ENCODE assay signal across 17 cellular contexts in genomic region chrX:136626237-136626636, GRCh38. TPM values are rescaled to one million over a fixed set of nuclear protein-coding genes. Genes with fewer than 3 reads are reported as not detected.
DNase-seq lines count a peak whose midpoint lies in the region; ATAC-seq lines count a peak whose summit lies in the region.
"Had no signal": no experiment of that assay in that cellular context is flagged by ENCODE, and none has a peak within 500 bp of the region (broad histone marks: within the 10 kb centered on the region; RNA-seq: fewer than 3 reads in every experiment).

No MANE protein-coding gene starts in this region.

- ATAC-seq in CD4-positive, CD25-positive, alpha-beta regulatory T cell (ENCODE audit: low read depth in 2 of 2): no peak
- ATAC-seq in GM18858 (IDR thresholded peaks at IDR 0.05; ENCODE audit: unreplicated experiment): peak; percentile 60
- ATAC-seq in HG03442 (IDR thresholded peaks at IDR 0.05; ENCODE audit: unreplicated experiment): peak; percentile 75

- no peaks in the 10 kb centered on the region for H3K36me3 ChIP-seq in CD4-positive, CD25-positive, alpha-beta regulatory T cell (ENCODE audit: control insufficient read depth, insufficient read depth, low read length)
- H3K36me3 ChIP-seq: left ventricle myocardium inferior, neural progenitor cell, SJSA1 had no signal

- DNase-seq in CD4-positive, CD25-positive, alpha-beta regulatory T cell: peak in 1 of 3 donors; percentile 60
- DNase-seq in activated T-helper 1 cell treated with anti-CD3 and anti-CD28 coated beads, Interleukin-12 subunit alpha, Interleukin-12 subunit beta, Interleukin-2, Interleukin-4 antibody, amounts not matched to agents 30 ng/mL and 10 ng/mL and 1 ng/mL, durations not matched to agents 14 hours and 24 hours and 36 hours (ENCODE audit: low spot score): no peak
- DNase-seq in stimulated activated CD4-positive, alpha-beta T cell treated with anti-CD3 and anti-CD28 coated beads, Interleukin-2, amount 100 ng/mL, for 48 hours: no peak
- DNase-seq in NCI-H1436 treated with DMSO at 0.1 percent for 48 hours (lab: John Stamatoyannopoulos, UW) (no peak), RPMI8226 (no peak), dedifferentiated amniotic fluid mesenchymal stem cell (ENCODE audit: extremely low spot score) (no peak)
- DNase-seq: activated CD4-positive, alpha-beta T cell treated with anti-CD3 and anti-CD28 coated beads, Interleukin-2, amount 50 U/mL, for 1 hour; endodermal cell; left ventricle myocardium inferior; MM.1S; NCI-H446 treated with DMSO at 0.1 percent for 48 hours had no signal

- no peaks in the 10 kb centered on the region for H3K9me3 ChIP-seq in CD4-positive, CD25-positive, alpha-beta regulatory T cell (ENCODE audit: control insufficient read depth in 2 of 2, low read length in 2 of 2)
- H3K9me3 ChIP-seq: left ventricle myocardium inferior, SJSA1 had no signal

- H3K36me3 Mint-ChIP-seq in CD4-positive, CD25-positive, alpha-beta regulatory T cell: no peaks in the 10 kb centered on the region
- peaks cover 7% of the 10 kb centered on the region for H3K36me3 Mint-ChIP-seq in activated T-helper 1 cell treated with anti-CD3 and anti-CD28 coated beads, Interleukin-12 subunit alpha, Interleukin-12 subunit beta, Interleukin-2, Interleukin-4 antibody, amounts not matched to agents 30 ng/mL and 10 ng/mL and 1 ng/mL, durations not matched to agents 14 hours and 24 hours and 36 hours (ENCODE audit: low read depth)
- H3K36me3 Mint-ChIP-seq: neural progenitor cell had no signal

- H3K4me1 Mint-ChIP-seq in CD4-positive, CD25-positive, alpha-beta regulatory T cell: peaks cover 9 to 72% (median 36%) of the 10 kb centered on the region in 4 donors
- H3K4me1 Mint-ChIP-seq in activated T-helper 1 cell treated with anti-CD3 and anti-CD28 coated beads, Interleukin-12 subunit alpha, Interleukin-12 subunit beta, Interleukin-2, Interleukin-4 antibody, amounts not matched to agents 30 ng/mL and 10 ng/mL and 1 ng/mL, durations not matched to agents 14 hours and 24 hours and 36 hours (ENCODE audit: low read depth): peaks cover 94% of the 10 kb centered on the region
- H3K4me1 Mint-ChIP-seq: B cell, neural progenitor cell had no signal

- intact Hi-C loops in activated T-helper 1 cell treated with anti-CD3 and anti-CD28 coated beads, Interleukin-12 subunit alpha, Interleukin-12 subunit beta, Interleukin-2, Interleukin-4 antibody, amounts not matched to agents 30 ng/mL and 10 ng/mL and 1 ng/mL, durations not matched to agents 14 hours and 24 hours and 36 hours (cut with micrococcal nuclease): loop anchor here (1.0 to 2.0 kb wide), 3 partner anchors 20 to 129 kb away; partner anchors contain the start of gene HTATSF1

- no peak overlapping the region for H3K27ac Mint-ChIP-seq in CD4-positive, CD25-positive, alpha-beta regulatory T cell
- H3K27ac Mint-ChIP-seq in activated T-helper 1 cell treated with anti-CD3 and anti-CD28 coated beads, Interleukin-12 subunit alpha, Interleukin-12 subunit beta, Interleukin-2, Interleukin-4 antibody, amounts not matched to agents 30 ng/mL and 10 ng/mL and 1 ng/mL, durations not matched to agents 14 hours and 24 hours and 36 hours: peak overlapping the region; percentile 85
- H3K27ac Mint-ChIP-seq: B cell, endodermal cell, neural progenitor cell had no signal

- no peaks in the 10 kb centered on the region for H3K27me3 Mint-ChIP-seq in CD4-positive, CD25-positive, alpha-beta regulatory T cell
- H3K27me3 Mint-ChIP-seq in activated T-helper 1 cell treated with anti-CD3 and anti-CD28 coated beads, Interleukin-12 subunit alpha, Interleukin-12 subunit beta, Interleukin-2, Interleukin-4 antibody, amounts not matched to agents 30 ng/mL and 10 ng/mL and 1 ng/mL, durations not matched to agents 14 hours and 24 hours and 36 hours (ENCODE audit: insufficient read depth): no peaks in the 10 kb centered on the region
- H3K27me3 Mint-ChIP-seq: B cell had no signal

- peak overlapping the region in 1 of 4 donors; percentile 32 for H3K4me3 Mint-ChIP-seq in CD4-positive, CD25-positive, alpha-beta regulatory T cell
- peak overlapping the region; percentile 30 for H3K4me3 Mint-ChIP-seq in activated T-helper 1 cell treated with anti-CD3 and anti-CD28 coated beads, Interleukin-12 subunit alpha, Interleukin-12 subunit beta, Interleukin-2, Interleukin-4 antibody, amounts not matched to agents 30 ng/mL and 10 ng/mL and 1 ng/mL, durations not matched to agents 14 hours and 24 hours and 36 hours
- H3K4me3 Mint-ChIP-seq: B cell, endodermal cell, neural progenitor cell had no signal

- peaks cover 0 to 2% (median 0%) of the 10 kb centered on the region in 7 donors for H3K9me3 Mint-ChIP-seq in CD4-positive, CD25-positive, alpha-beta regulatory T cell
- H3K9me3 Mint-ChIP-seq in activated T-helper 1 cell treated with anti-CD3 and anti-CD28 coated beads, Interleukin-12 subunit alpha, Interleukin-12 subunit beta, Interleukin-2, Interleukin-4 antibody, amounts not matched to agents 30 ng/mL and 10 ng/mL and 1 ng/mL, durations not matched to agents 14 hours and 24 hours and 36 hours: peaks cover 7% of the 10 kb centered on the region

- peak overlapping the region; percentile 6 for H3K4me3 ChIP-seq in CD4-positive, CD25-positive, alpha-beta regulatory T cell (ENCODE audit: low read depth, low read length)
- H3K4me3 ChIP-seq: left ventricle myocardium inferior, neural progenitor cell, SJSA1, smooth muscle cell had no signal

- peaks cover 51% of the 10 kb centered on the region for H3K4me1 ChIP-seq in CD4-positive, CD25-positive, alpha-beta regulatory T cell (ENCODE audit: control insufficient read depth, insufficient read depth, low read length, poor library complexity, severe bottlenecking)
- H3K4me1 ChIP-seq: left ventricle myocardium inferior, neural progenitor cell, SJSA1 had no signal

- no peaks in the 10 kb centered on the region for H3K27me3 ChIP-seq in CD4-positive, CD25-positive, alpha-beta regulatory T cell (ENCODE audit: control insufficient read depth, insufficient read depth, low read length)
- H3K27me3 ChIP-seq: neural progenitor cell, SJSA1 had no signal

- H3K27ac ChIP-seq in CD4-positive, CD25-positive, alpha-beta regulatory T cell (ENCODE audit: insufficient read depth, low read length, poor library complexity, severe bottlenecking): peak overlapping the region; percentile 45
- H3K27ac ChIP-seq: left ventricle myocardium inferior, neural progenitor cell, SJSA1 had no signal

RNA-seq across cellular contexts. Expression of gene CD40LG, which starts 21.7 kb away (rescaled TPM):
- 24.0 TPM for total RNA-seq in CD4-positive, CD25-positive, alpha-beta regulatory T cell
- polyA plus RNA-seq in CD4-positive, CD25-positive, alpha-beta regulatory T cell: 10 to 100 TPM in 2 of 4 donors, 1 to 10 TPM in 2; 7.6 to 25.0 (median 14.3) TPM
- total RNA-seq in activated T-helper 1 cell treated with anti-CD3 and anti-CD28 coated beads, Interleukin-12 subunit alpha, Interleukin-12 subunit beta, Interleukin-2, Interleukin-4 antibody, amounts not matched to agents 30 ng/mL and 10 ng/mL and 1 ng/mL, durations not matched to agents 14 hours and 24 hours and 36 hours: 261 and 272 TPM in 2 replicates
- total RNA-seq: endodermal cell, left ventricle myocardium inferior, SJSA1, smooth muscle cell had no signal
- polyA plus RNA-seq: smooth muscle cell had no signal

Comparison
In these comparisons a context has a peak if more than half of its experiments do, and no peak if none do; other contexts are left out.
1. ATAC-seq: peak in GM18858 (single experiment) and HG03442 (single experiment); none in CD4-positive, CD25-positive, alpha-beta regulatory T cell (0 of 2).
2. RNA of gene CD40LG, which starts 21.7 kb away (total RNA-seq): 261 to 272 TPM in activated T-helper 1 cell treated with anti-CD3 and anti-CD28 coated beads, Interleukin-12 subunit alpha, Interleukin-12 subunit beta, Interleukin-2, Interleukin-4 antibody, amounts not matched to agents 30 ng/mL and 10 ng/mL and 1 ng/mL, durations not matched to agents 14 hours and 24 hours and 36 hours; 24.0 TPM in CD4-positive, CD25-positive, alpha-beta regulatory T cell (single experiment); every median in the first group is over 10 times any median in the second.